ENCODE assay signal across 13 cellular contexts in genomic region chr3:186722457-186722856, GRCh38. TPM values are rescaled to one million over a fixed set of nuclear protein-coding genes. Genes with fewer than 3 reads are reported as not detected.
DNase-seq lines count a peak whose midpoint lies in the region; ATAC-seq and TF ChIP-seq lines count a peak whose summit lies in the region.
"Had no signal": no experiment of that assay in that cellular context is flagged by ENCODE, and none has a peak within 500 bp of the region (broad histone marks: within the 10 kb centered on the region; RNA-seq: fewer than 3 reads in every experiment).

No MANE protein-coding gene starts in this region.

- WGBS in prostate gland = 50% methylated on average over 7 of the region's 7 CpGs

- no peaks in the 10 kb centered on the region for H3K9me3 Mint-ChIP-seq in CD8-positive, alpha-beta memory T cell
- H3K9me3 Mint-ChIP-seq: effector memory CD8-positive, alpha-beta T cell had no signal

- no peak overlapping the region for H3K27ac ChIP-seq in prostate gland
- no peak overlapping the region for H3K27ac ChIP-seq in CD8-positive, alpha-beta memory T cell (ENCODE audit: low read depth, low read length)

- no peaks in the 10 kb centered on the region for H3K27me3 ChIP-seq in prostate gland (replicated peaks; ENCODE audit: insufficient read depth)
- H3K27me3 ChIP-seq in CD8-positive, alpha-beta memory T cell (ENCODE audit: insufficient read depth, low read length, poor library complexity, severe bottlenecking) = no peaks in the 10 kb centered on the region

- no peaks in the 10 kb centered on the region for H3K9me3 ChIP-seq in prostate gland
- H3K9me3 ChIP-seq in CD8-positive, alpha-beta memory T cell (ENCODE audit: low read length) = no peaks in the 10 kb centered on the region
- H3K9me3 ChIP-seq: Caco-2 had no signal

- no peak overlapping the region for H3K27ac Mint-ChIP-seq in CD8-positive, alpha-beta memory T cell
- H3K27ac Mint-ChIP-seq: effector memory CD8-positive, alpha-beta T cell had no signal

- no peak for ATAC-seq in HG03342 (IDR thresholded peaks at IDR 0.05; ENCODE audit: unreplicated experiment)
- ATAC-seq in GM18909 (IDR thresholded peaks at IDR 0.05; ENCODE audit: poor library complexity, unreplicated experiment) = no peak
- ATAC-seq: effector memory CD8-positive, alpha-beta T cell had no signal

- no peaks in the 10 kb centered on the region for H3K4me1 Mint-ChIP-seq in CD8-positive, alpha-beta memory T cell

- CTCF ChIA-PET in CD8-positive, alpha-beta memory T cell (lab: Charles Lee) = no interaction called here

- peaks cover 3 to 6% of the 10 kb centered on the region in 2 donors for H3K27me3 Mint-ChIP-seq in CD8-positive, alpha-beta memory T cell

- H3K4me3 Mint-ChIP-seq in CD8-positive, alpha-beta memory T cell = no peak overlapping the region
- H3K4me3 Mint-ChIP-seq: effector memory CD8-positive, alpha-beta T cell had no signal

- TF ChIP-seq POLR2A in prostate gland (IDR thresholded peaks at IDR 0.05) = no peak

- H3K36me3 ChIP-seq in prostate gland = no peaks in the 10 kb centered on the region
- H3K36me3 ChIP-seq in CD8-positive, alpha-beta memory T cell (ENCODE audit: insufficient read depth, low read length) = no peaks in the 10 kb centered on the region

- intact Hi-C loops in prostate gland (cut with DNase I) = no loop called here

- TF ChIP-seq CTCF in prostate gland (IDR thresholded peaks at IDR 0.05) = no peak

- peak; percentile 35 for DNase-seq in AG08395 (ENCODE audit: low spot score)
- peak; percentile 21 for DNase-seq in HCEC 1CT
- DNase-seq in SW480 (ENCODE audit: low spot score) = peak; percentile 50
- peak; percentile 1 for DNase-seq in glomerular visceral epithelial cell (ENCODE audit: extremely low spot score)
- DNase-seq in prostate gland (ENCODE audit: low spot score) = no peak
- DNase-seq in CD8-positive, alpha-beta memory T cell = no peak
- DNase-seq: effector memory CD8-positive, alpha-beta T cell; stimulated activated CD8-positive, alpha-beta memory T cell treated with anti-CD3 and anti-CD28 coated beads, Interleukin-4, amount 100 ng/mL, for 48 hours had no signal

- POLR2A ChIA-PET in CD8-positive, alpha-beta memory T cell (lab: Charles Lee) = no interaction called here

- H3K4me3 ChIP-seq in prostate gland = no peak overlapping the region
- no peak overlapping the region for H3K4me3 ChIP-seq in CD8-positive, alpha-beta memory T cell (ENCODE audit: low read length)
- H3K4me3 ChIP-seq: lung had no signal

- H3K4me1 ChIP-seq in prostate gland (replicated peaks) = no peaks in the 10 kb centered on the region
- H3K4me1 ChIP-seq in CD8-positive, alpha-beta memory T cell (ENCODE audit: insufficient read depth, low read length) = no peaks in the 10 kb centered on the region

- peaks cover 0 to 2% (median 0%) of the 10 kb centered on the region in 3 donors for H3K36me3 Mint-ChIP-seq in CD8-positive, alpha-beta memory T cell

RNA-seq across cellular contexts. Expression of gene KNG1, which starts 5.3 kb away (rescaled TPM):
- under 1 TPM in 1 of 2 donors, not detected in 1; 0.91 TPM for total RNA-seq in prostate gland
- not detected for total RNA-seq in CD8-positive, alpha-beta memory T cell
- not detected for polyA plus RNA-seq in CD8-positive, alpha-beta memory T cell

RNA-seq across cellular contexts. Expression of gene HRG, which starts 56.6 kb away (rescaled TPM):
- total RNA-seq in prostate gland = not detected
- total RNA-seq in CD8-positive, alpha-beta memory T cell = not detected
- not detected for polyA plus RNA-seq in CD8-positive, alpha-beta memory T cell
- total RNA-seq: Caco-2, skeletal muscle tissue had no signal
- polyA plus RNA-seq: lung had no signal

Comparison
In these comparisons a context has a peak if more than half of its experiments do, and no peak if none do; other contexts are left out.
1. DNase-seq: peak in AG08395 (single experiment), HCEC 1CT (single experiment), SW480 (single experiment) and glomerular visceral epithelial cell (single experiment); none in prostate gland (single experiment) and CD8-positive, alpha-beta memory T cell (0 of 5).